ENCODE assay signal across 13 cellular contexts in genomic region chr4:87044511-87045369, GRCh38.
A peak's percentile ranks its signal among the peaks of the same experiment; 100 is the strongest.
DNase-seq lines count a peak whose midpoint lies in the region; ATAC-seq lines count a peak whose summit lies in the region.
"Had no signal": no experiment of that assay in that cellular context is flagged by ENCODE, and none has a peak within 500 bp of the region (broad histone marks: within the 10 kb centered on the region; RNA-seq: fewer than 3 reads in every experiment).

No MANE protein-coding gene starts in this region.

- H3K36me3 ChIP-seq in duodenal mucosa (ENCODE audit: control insufficient read depth in 1 of 2, insufficient read depth in 2 of 2, low read length in 2 of 2): peaks cover 11 to 12% of the 10 kb centered on the region in 2 donors

- no peak overlapping the region for H3K4me3 ChIP-seq in duodenal mucosa (ENCODE audit: low read depth in 1 of 2, low read length in 2 of 2)
- no peak overlapping the region for H3K4me3 ChIP-seq in skin epidermis

- H3K27me3 Mint-ChIP-seq in activated naive CD8-positive, alpha-beta T cell treated with anti-CD3 and anti-CD28 coated beads, Interleukin-2, amount 50 U/mL, for 24 hours: no peaks in the 10 kb centered on the region
- H3K27me3 Mint-ChIP-seq: T-cell had no signal

- H3K27ac ChIP-seq in duodenal mucosa (ENCODE audit: low read depth, low read length) (peak overlapping the region; percentile 2), skin epidermis (peak overlapping the region in 16 of 21 experiments; percentile 1 to 80 (median 66))

- H3K27me3 ChIP-seq in duodenal mucosa (ENCODE audit: control insufficient read depth in 1 of 2, insufficient read depth in 2 of 2, low read length in 2 of 2): no peaks in the 10 kb centered on the region

- H3K9me3 ChIP-seq in duodenal mucosa (ENCODE audit: control insufficient read depth in 1 of 2, low read length in 2 of 2): no peaks in the 10 kb centered on the region

- no peak overlapping the region for H3K4me3 Mint-ChIP-seq in activated naive CD8-positive, alpha-beta T cell treated with anti-CD3 and anti-CD28 coated beads, Interleukin-2, amount 50 U/mL, for 24 hours
- H3K4me3 Mint-ChIP-seq: T-cell had no signal

- no peak overlapping the region for H3K9ac ChIP-seq in duodenal mucosa (ENCODE audit: low read depth in 1 of 2, low read length in 2 of 2)

- H3K4me1 Mint-ChIP-seq in activated naive CD8-positive, alpha-beta T cell treated with anti-CD3 and anti-CD28 coated beads, Interleukin-2, amount 50 U/mL, for 24 hours: peaks cover 48% of the 10 kb centered on the region

- peaks cover 9 to 23% of the 10 kb centered on the region in 2 donors for H3K4me1 ChIP-seq in duodenal mucosa (ENCODE audit: control insufficient read depth in 1 of 2, insufficient read depth in 2 of 2, low read length in 2 of 2)

- H3K27ac Mint-ChIP-seq in activated naive CD8-positive, alpha-beta T cell treated with anti-CD3 and anti-CD28 coated beads, Interleukin-2, amount 50 U/mL, for 24 hours: no peak overlapping the region
- H3K27ac Mint-ChIP-seq: T-cell had no signal

- peak; percentile 31 for ATAC-seq in HG02610 (IDR thresholded peaks at IDR 0.05; ENCODE audit: unreplicated experiment)
- peak; percentile 47 for ATAC-seq in left lobe of liver
- ATAC-seq in activated naive CD8-positive, alpha-beta T cell treated with anti-CD3 and anti-CD28 coated beads, Interleukin-2, amount 50 U/mL, for 24 hours: no peak
- ATAC-seq: T-cell had no signal

- no peaks in the 10 kb centered on the region for H3K9me3 Mint-ChIP-seq in activated naive CD8-positive, alpha-beta T cell treated with anti-CD3 and anti-CD28 coated beads, Interleukin-2, amount 50 U/mL, for 24 hours
- H3K9me3 Mint-ChIP-seq: T-cell had no signal

- DNase-seq in left lobe of liver (ENCODE audit: low spot score) (no peak), epidermal melanocyte (ENCODE audit: insufficient read length, low spot score) (no peak), cerebellum (ENCODE audit: low spot score) (no peak)
- DNase-seq in stimulated activated CD4-positive, alpha-beta T cell treated with anti-CD3 and anti-CD28 coated beads, Interleukin-2, amount 100 ng/mL, for 48 hours: no peak
- no peak for DNase-seq in activated naive CD8-positive, alpha-beta T cell treated with anti-CD3 and anti-CD28 coated beads, Interleukin-2, amount 50 U/mL, for 24 hours
- DNase-seq: activated T-cell treated with anti-CD3 and anti-CD28 coated beads, Interleukin-2, amount 50 U/mL, for 1 hour; DMS153; effector CD8-positive, alpha-beta T cell; NCI-H2107; T-cell had no signal

- H3K36me3 Mint-ChIP-seq in activated naive CD8-positive, alpha-beta T cell treated with anti-CD3 and anti-CD28 coated beads, Interleukin-2, amount 50 U/mL, for 24 hours (ENCODE audit: low read depth): peaks cover 14% of the 10 kb centered on the region
